In the genomic region with DNA sequence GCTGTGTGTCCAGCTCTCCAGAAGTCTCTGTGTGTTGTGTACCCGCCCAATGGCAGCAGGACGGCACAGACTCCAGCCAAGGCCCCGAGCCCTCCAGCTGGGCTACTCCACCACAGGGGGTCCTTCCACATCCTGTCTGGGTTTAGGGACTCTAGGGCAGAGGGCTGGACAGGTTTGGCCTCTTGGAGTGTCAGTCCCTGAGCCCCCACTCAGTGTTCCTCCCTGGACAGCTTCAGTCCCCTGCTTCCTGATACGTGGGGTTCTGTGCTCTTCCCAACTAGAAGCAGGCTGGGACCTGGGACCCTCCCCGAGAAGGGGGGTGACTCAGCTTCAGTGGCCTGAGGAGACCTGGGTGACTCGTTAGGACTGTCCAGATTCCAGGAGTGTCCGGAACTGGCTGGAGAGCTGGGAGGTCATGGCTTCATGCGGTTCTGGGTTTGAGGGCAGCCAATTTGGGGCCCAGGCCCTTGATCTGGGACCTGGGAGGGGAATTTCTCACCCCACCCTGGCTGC, we compare ENCODE assay signal across 11 cellular contexts. TPM values are rescaled to one million over a fixed set of nuclear protein-coding genes. Genes with fewer than 3 reads are reported as not detected.
DNase-seq lines count a peak whose midpoint lies in the region; ATAC-seq and TF ChIP-seq lines count a peak whose summit lies in the region.
"Had no signal": no experiment of that assay in that cellular context is flagged by ENCODE, and none has a peak within 500 bp of the region (broad histone marks: within the 10 kb centered on the region; RNA-seq: fewer than 3 reads in every experiment).

No MANE protein-coding gene starts in this region.

- H3K4me1 ChIP-seq in BLaER1, result peaks cover 47% of the 10 kb centered on the region

- no peaks in the 10 kb centered on the region for H3K36me3 Mint-ChIP-seq in activated naive CD4-positive, alpha-beta T cell treated with anti-CD3 and anti-CD28 coated beads, Interleukin-2, amount 50 U/mL, for 72 hours

- no peak for TF ChIP-seq POLR2A in lower leg skin (IDR thresholded peaks at IDR 0.05)

- no peaks in the 10 kb centered on the region for H3K9me3 Mint-ChIP-seq in activated naive CD4-positive, alpha-beta T cell treated with anti-CD3 and anti-CD28 coated beads, Interleukin-2, amount 50 U/mL, for 72 hours
- H3K9me3 Mint-ChIP-seq: CD4-positive, CD25-positive, alpha-beta regulatory T cell had no signal

- ATAC-seq in esophagus mucosa (peak; percentile 2), omental fat pad (ENCODE audit: low FRiP score) (peak; percentile 10), GM19397 (IDR thresholded peaks at IDR 0.05; ENCODE audit: unreplicated experiment) (no peak)
- ATAC-seq in activated naive CD4-positive, alpha-beta T cell treated with anti-CD3 and anti-CD28 coated beads, Interleukin-2, amount 50 U/mL, for 72 hours, result no peak

- H3K27ac ChIP-seq in BLaER1 (peak overlapping the region; percentile 94), KOPT-K1 (ENCODE audit: low read depth, low read length, poor library complexity, severe bottlenecking) (peak overlapping the region; percentile 32)

- no peaks in the 10 kb centered on the region for H4K20me1 ChIP-seq in BLaER1

- peak overlapping the region; percentile 74 for H3K9ac ChIP-seq in BLaER1

- H3K27me3 ChIP-seq in BLaER1, result no peaks in the 10 kb centered on the region
- H3K27me3 ChIP-seq: heart left ventricle had no signal

- H3K27ac Mint-ChIP-seq in activated naive CD4-positive, alpha-beta T cell treated with anti-CD3 and anti-CD28 coated beads, Interleukin-2, amount 50 U/mL, for 72 hours, result no peak overlapping the region

- WGBS in lower leg skin, 2 donors, result 73 to 78% methylated on average over 6 to 8 of the region's 8 CpGs

- TF ChIP-seq CTCF in omental fat pad (IDR thresholded peaks at IDR 0.05), result no peak
- no peak for TF ChIP-seq CTCF in lower leg skin (IDR thresholded peaks at IDR 0.05)

- H3K36me3 ChIP-seq in BLaER1 (peaks cover 36% of the 10 kb centered on the region; the same call in 1 of the 2 replicates), KOPT-K1 (ENCODE audit: insufficient read depth, low read length) (peaks cover 81% of the 10 kb centered on the region; the same call in 1 of the 2 replicates)

- H3K4me2 ChIP-seq in BLaER1, result peak overlapping the region; percentile 78

- DNase-seq in omental fat pad (ENCODE audit: low spot score) (no peak), lower leg skin (ENCODE audit: low spot score in 2 of 2) (no peak), GOT3 (lab: John Stamatoyannopoulos, UW) (no peak)
- DNase-seq in activated naive CD4-positive, alpha-beta T cell treated with anti-CD3 and anti-CD28 coated beads, Interleukin-2, amount 50 U/mL, for 72 hours (ENCODE audit: low spot score in 2 of 2), result no peak

- intact Hi-C loops in lower leg skin (cut with DNase I; ENCODE audit: low total_unique reads), result loop anchor here (5.0 kb wide), 1 partner anchor 98 kb away; no protein-coding TSS in a partner anchor

- H3K9me3 ChIP-seq in BLaER1, result no peaks in the 10 kb centered on the region
- no peaks in the 10 kb centered on the region for H3K9me3 ChIP-seq in KOPT-K1 (ENCODE audit: insufficient read depth, low read length, poor library complexity, severe bottlenecking)
- H3K9me3 ChIP-seq: heart left ventricle had no signal

- H3K4me3 ChIP-seq in BLaER1 (no peak overlapping the region), lower leg skin (ENCODE audit: low read depth, poor library complexity, severe bottlenecking) (no peak overlapping the region)
- H3K4me3 ChIP-seq: heart left ventricle, K562 had no signal

RNA-seq across cellular contexts. Expression of a gene that starts 4.2 kb away (rescaled TPM):
- total RNA-seq in esophagus mucosa (4.1 TPM), omental fat pad (1 to 10 TPM; 5.0 to 8.0 (median 5.8) TPM), lower leg skin (1 to 10 TPM; 2.7 to 8.4 (median 4.5) TPM)
- 1 to 10 TPM; 6.9 to 8.3 TPM for total RNA-seq in activated naive CD4-positive, alpha-beta T cell treated with anti-CD3 and anti-CD28 coated beads, Interleukin-2, amount 50 U/mL, for 72 hours

RNA-seq across cellular contexts. Expression of a gene that starts 22.3 kb away (rescaled TPM):
- total RNA-seq in esophagus mucosa (175 TPM), omental fat pad (1 to 10 TPM in 3 of 4 donors, under 1 TPM in 1; 0.47 to 3.7 (median 1.4) TPM), lower leg skin (100 to 1,000 TPM; 285 to 514 (median 315) TPM)
- 1 to 10 TPM in 1 of 2 donors, under 1 TPM in 1; 0.34 to 1.5 TPM for total RNA-seq in activated naive CD4-positive, alpha-beta T cell treated with anti-CD3 and anti-CD28 coated beads, Interleukin-2, amount 50 U/mL, for 72 hours

RNA-seq across cellular contexts. Expression of a gene that starts 25.8 kb away (rescaled TPM):
- total RNA-seq in esophagus mucosa, result 25.5 TPM
- 10 to 100 TPM; 17.5 to 28.6 (median 19.9) TPM for total RNA-seq in omental fat pad
- 10 to 100 TPM; 43.7 to 57.9 (median 49.7) TPM for total RNA-seq in lower leg skin
- 10 to 100 TPM; 13.4 to 20.5 TPM for total RNA-seq in activated naive CD4-positive, alpha-beta T cell treated with anti-CD3 and anti-CD28 coated beads, Interleukin-2, amount 50 U/mL, for 72 hours

RNA-seq across cellular contexts. Expression of a gene that starts 25.8 kb away (rescaled TPM):
- total RNA-seq in esophagus mucosa (66.0 TPM), omental fat pad (100 to 1,000 TPM in 3 of 4 donors, 10 to 100 TPM in 1; 63.7 to 176 (median 123) TPM), lower leg skin (100 to 1,000 TPM in 1 of 4 donors, 10 to 100 TPM in 3; 71.2 to 102 (median 81.3) TPM)
- total RNA-seq in activated naive CD4-positive, alpha-beta T cell treated with anti-CD3 and anti-CD28 coated beads, Interleukin-2, amount 50 U/mL, for 72 hours, result 10 to 100 TPM; 31.3 to 42.1 TPM

Comparison
In these comparisons a context has a peak if more than half of its experiments do, and no peak if none do; other contexts are left out.
1. ATAC-seq: peak in esophagus mucosa (single experiment) and omental fat pad (single experiment); none in GM19397 (single experiment) and activated naive CD4-positive, alpha-beta T cell treated with anti-CD3 and anti-CD28 coated beads, Interleukin-2, amount 50 U/mL, for 72 hours (0 of 2).
2. RNA of a gene that starts 22.3 kb away (total RNA-seq): 285 to 514 TPM in lower leg skin and 175 TPM in esophagus mucosa (single experiment); 0.47 to 3.7 TPM in omental fat pad and 0.34 to 1.5 TPM in activated naive CD4-positive, alpha-beta T cell treated with anti-CD3 and anti-CD28 coated beads, Interleukin-2, amount 50 U/mL, for 72 hours; every median in the first group is over 10 times any median in the second.